ENCODE assay signal across 10 cellular contexts in genomic region chr9:136784249-136784996, GRCh38. TPM values are rescaled to one million over a fixed set of nuclear protein-coding genes. Genes with fewer than 3 reads are reported as not detected.
DNase-seq lines count a peak whose midpoint lies in the region; ATAC-seq and TF ChIP-seq lines count a peak whose summit lies in the region.
"Had no signal": no experiment of that assay in that cellular context is flagged by ENCODE, and none has a peak within 500 bp of the region (broad histone marks: within the 10 kb centered on the region; RNA-seq: fewer than 3 reads in every experiment).

No MANE protein-coding gene starts in this region.

- H3K9me3 ChIP-seq in colonic mucosa (no peaks in the 10 kb centered on the region), smooth muscle cell (replicated peaks; ENCODE audit: low read depth) (no peaks in the 10 kb centered on the region)
- H3K9me3 ChIP-seq in effector memory CD4-positive, alpha-beta T cell (ENCODE audit: control insufficient read depth, low read length), result no peaks in the 10 kb centered on the region

- no peak overlapping the region for H3K9ac ChIP-seq in colonic mucosa (ENCODE audit: low read depth in 2 of 2, low read length in 2 of 2)
- H3K9ac ChIP-seq in smooth muscle cell (ENCODE audit: low read depth), result no peak overlapping the region

- no peaks in the 10 kb centered on the region for H3K79me2 ChIP-seq in smooth muscle cell (ENCODE audit: low read depth)

- H3K27me3 ChIP-seq in colonic mucosa (no peaks in the 10 kb centered on the region), smooth muscle cell (ENCODE audit: low read depth) (no peaks in the 10 kb centered on the region)
- no peaks in the 10 kb centered on the region for H3K27me3 ChIP-seq in effector memory CD4-positive, alpha-beta T cell (replicated peaks; ENCODE audit: control insufficient read depth, insufficient read depth, low read length, poor library complexity, severe bottlenecking)

- no peak overlapping the region for H2AFZ ChIP-seq in smooth muscle cell (ENCODE audit: low read depth)

- H3K27ac ChIP-seq in colonic mucosa (no peak overlapping the region), smooth muscle cell (ENCODE audit: low read depth) (no peak overlapping the region)
- H3K27ac ChIP-seq in effector memory CD4-positive, alpha-beta T cell (ENCODE audit: insufficient read depth, low read length, poor library complexity, severe bottlenecking), result no peak overlapping the region

- peaks cover 12% of the 10 kb centered on the region for H3F3A ChIP-seq in smooth muscle cell (ENCODE audit: low read depth)

- no peak overlapping the region for H3K4me2 ChIP-seq in smooth muscle cell

- H4K20me1 ChIP-seq in smooth muscle cell (ENCODE audit: low read depth), result no peaks in the 10 kb centered on the region

- H3K36me3 ChIP-seq in colonic mucosa (no peaks in the 10 kb centered on the region), smooth muscle cell (ENCODE audit: low read depth) (no peaks in the 10 kb centered on the region)
- H3K36me3 ChIP-seq in effector memory CD4-positive, alpha-beta T cell (ENCODE audit: control insufficient read depth, insufficient read depth, low read length), result no peaks in the 10 kb centered on the region

- TF ChIP-seq CTCF in NB4 (IDR thresholded peaks at IDR 0.05; ENCODE audit: low read depth, low read length) (no peak), colonic mucosa (IDR thresholded peaks at IDR 0.05) (peak; percentile 54), smooth muscle cell (IDR thresholded peaks at IDR 0.05; ENCODE audit: borderline replicate concordance, insufficient read depth, poor library complexity, severe bottlenecking) (peak; percentile 37)

- intact Hi-C loops in colonic mucosa (cut with DNase I), result no loop called here

- 58% methylated on average over 9 of the region's 9 CpGs for WGBS in smooth muscle cell (ENCODE audit: low lambda C conversion rate)

- no peak for TF ChIP-seq POLR2A in NB4 (IDR thresholded peaks at IDR 0.05; ENCODE audit: extremely low read depth, insufficient read length)

- ATAC-seq in HG02885 (IDR thresholded peaks at IDR 0.05; ENCODE audit: poor library complexity, unreplicated experiment) (no peak), HG03135 (IDR thresholded peaks at IDR 0.05; ENCODE audit: unreplicated experiment) (no peak)

- no peak overlapping the region for H3K4me3 ChIP-seq in NB4 (ENCODE audit: low read depth, low read length)
- no peak overlapping the region for H3K4me3 ChIP-seq in colonic mucosa
- H3K4me3 ChIP-seq in smooth muscle cell, result no peak overlapping the region
- no peak overlapping the region for H3K4me3 ChIP-seq in effector memory CD4-positive, alpha-beta T cell (ENCODE audit: insufficient read depth, low read depth, low read length, poor library complexity, severe bottlenecking)

- H3K4me1 ChIP-seq in colonic mucosa (no peaks in the 10 kb centered on the region), smooth muscle cell (ENCODE audit: low read depth) (peaks cover 20% of the 10 kb centered on the region)
- H3K4me1 ChIP-seq in effector memory CD4-positive, alpha-beta T cell (ENCODE audit: control insufficient read depth, insufficient read depth, low read length, poor library complexity, severe bottlenecking), result peaks cover 5% of the 10 kb centered on the region

- DNase-seq in NCI-H345 (lab: John Stamatoyannopoulos, UW), result peak; percentile 25
- no peak for DNase-seq in NCI-H345 treated with DMSO at 0.1 percent for 48 hours (lab: John Stamatoyannopoulos, UW; ENCODE audit: unreplicated experiment)
- DNase-seq in NB4 (ENCODE audit: low read depth), result peak; percentile 49
- DNase-seq in colonic mucosa, result peak; percentile 56
- DNase-seq in smooth muscle cell (lab: John Stamatoyannopoulos, UW; ENCODE audit: unreplicated experiment), result no peak
- no peak for DNase-seq in effector memory CD4-positive, alpha-beta T cell

RNA-seq across cellular contexts. Expression of gene TMEM141, which starts 6.7 kb away (rescaled TPM):
- total RNA-seq in colonic mucosa (100 to 1,000 TPM; 236 to 366 TPM), smooth muscle cell (59.2 and 75.4 TPM in 2 replicates)
- 112 and 118 TPM in 2 replicates for polyA plus RNA-seq in smooth muscle cell

RNA-seq across cellular contexts. Expression of gene CCDC183, which starts 11.7 kb away (rescaled TPM):
- total RNA-seq in colonic mucosa, result 10 to 100 TPM in 1 of 2 donors, 1 to 10 TPM in 1; 2.4 to 20.0 TPM
- total RNA-seq in smooth muscle cell, result 1.2 and 2.0 TPM in 2 replicates
- polyA plus RNA-seq in smooth muscle cell, result 3.7 and 9.4 TPM in 2 replicates

RNA-seq across cellular contexts. Expression of gene LCN15, which starts 20.1 kb away (rescaled TPM):
- total RNA-seq in colonic mucosa (1 to 10 TPM in 1 of 2 donors, not detected in 1; 3.4 TPM), smooth muscle cell (not detected in 2 replicates)
- polyA plus RNA-seq in smooth muscle cell, result not detected in 2 replicates
- total RNA-seq: mononuclear cell; T-helper 2 cell treated with Interferon-gamma antibody and Interleukin-4, amounts not matched to agents 100 ng/mL and 5 ng/mL, for 36 hours had no signal

RNA-seq across cellular contexts. Expression of gene RABL6, which starts 23.3 kb away (rescaled TPM):
- total RNA-seq in colonic mucosa, result 100 to 1,000 TPM; 126 to 163 TPM
- 41.5 and 54.3 TPM in 2 replicates for total RNA-seq in smooth muscle cell
- polyA plus RNA-seq in smooth muscle cell, result 81.6 and 97.2 TPM in 2 replicates

RNA-seq across cellular contexts. Expression of gene LCN8, which starts 26.4 kb away (rescaled TPM):
- total RNA-seq in colonic mucosa (not detected), smooth muscle cell (not detected in 2 replicates)
- polyA plus RNA-seq in smooth muscle cell, result not detected in 2 replicates
- total RNA-seq: mononuclear cell; T-helper 2 cell treated with Interferon-gamma antibody and Interleukin-4, amounts not matched to agents 100 ng/mL and 5 ng/mL, for 36 hours had no signal

Comparison
In these comparisons a context has a peak if more than half of its experiments do, and no peak if none do; other contexts are left out.
1. DNase-seq: peak in NCI-H345 (single experiment), NB4 (single experiment) and colonic mucosa (single experiment); none in NCI-H345 treated with DMSO at 0.1 percent for 48 hours (single experiment), smooth muscle cell (single experiment) and effector memory CD4-positive, alpha-beta T cell (0 of 3).